Comparison of ENCODE assay signal across 18 cellular contexts in the genomic region with DNA sequence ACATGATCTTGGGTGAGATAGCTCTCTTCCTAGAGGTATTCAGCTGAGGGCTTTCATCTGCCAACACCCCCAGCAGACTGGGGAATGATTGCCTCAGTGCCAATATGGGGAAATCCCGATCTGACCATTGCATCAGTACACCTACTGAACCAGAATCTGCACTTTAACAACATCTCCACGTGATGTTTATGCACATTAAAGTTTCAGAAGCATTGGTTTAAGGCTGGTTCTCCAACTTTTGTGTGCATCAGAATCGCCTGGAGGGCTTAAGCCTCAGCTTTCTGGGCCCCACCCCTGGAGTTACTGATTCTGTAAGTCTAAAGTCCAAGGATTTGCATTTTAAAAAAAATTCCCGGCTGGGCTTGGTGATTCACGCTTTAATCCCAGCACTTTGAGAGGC.
DNase-seq lines count a peak whose midpoint lies in the region; ATAC-seq and TF ChIP-seq lines count a peak whose summit lies in the region.
"Had no signal": no experiment of that assay in that cellular context is flagged by ENCODE, and none has a peak within 500 bp of the region (broad histone marks: within the 10 kb centered on the region; RNA-seq: fewer than 3 reads in every experiment).

No MANE protein-coding gene starts in this region.

- H3K9me3 Mint-ChIP-seq in MCF 10A (ENCODE audit: unreplicated experiment) (no peaks in the 10 kb centered on the region), CD14-positive monocyte (peaks cover 0 to 2% (median 0%) of the 10 kb centered on the region in 7 donors)
- H3K9me3 Mint-ChIP-seq: activated naive CD4-positive, alpha-beta T cell treated with anti-CD3 and anti-CD28 coated beads, Interleukin-2, amount 50 U/mL, for 24 hours; CD8-positive, alpha-beta T cell; mesothelial cell of epicardium; stimulated activated naive CD8-positive, alpha-beta T cell treated with anti-CD3 and anti-CD28 coated beads, Interleukin-15, Interleukin-2, amounts not matched to agents 100 ng/mL and 50 ng/mL, for 24 hours had no signal

- WGBS in hepatocyte (ENCODE audit: low lambda C conversion rate, missing lambda C conversion rate) = 46% methylated on average over 5 of the region's 5 CpGs

- H3K27ac ChIP-seq in breast epithelium = no peak overlapping the region
- H3K27ac ChIP-seq in SJCRH30 = peak overlapping the region; percentile 31
- H3K27ac ChIP-seq in hepatocyte = peak overlapping the region; percentile 76

- no TSS peak for BruUV-seq in MCF 10A (replicated peaks; lab: Mats Ljungman, UMichigan)

- H3K79me2 ChIP-seq in hepatocyte = no peaks in the 10 kb centered on the region

- DNase-seq in MCF 10A (ENCODE audit: unreplicated experiment) = peak; percentile 57
- DNase-seq in breast epithelium (ENCODE audit: low spot score in 2 of 2) = no peak
- DNase-seq in SJCRH30 = peak; percentile 25 to 52
- DNase-seq in hepatocyte (ENCODE audit: low spot score) = peak; percentile 87
- no peak for DNase-seq in NOMO-1 treated with dmso at 0.1 percent for 144 hours (lab: John Stamatoyannopoulos, UW; ENCODE audit: unreplicated experiment)
- DNase-seq in CD14-positive monocyte (ENCODE audit: low spot score) = no peak
- DNase-seq: activated CD4-positive, alpha-beta T cell treated with anti-CD3 and anti-CD28 coated beads for 48 hours; CD8-positive, alpha-beta T cell; effector memory CD4-positive, alpha-beta T cell; foreskin melanocyte; NCI-H187; NCI-H510A treated with DMSO at 0.1 percent for 48 hours had no signal

- H3K27me3 ChIP-seq in breast epithelium (no peaks in the 10 kb centered on the region), SJCRH30 (no peaks in the 10 kb centered on the region), hepatocyte (no peaks in the 10 kb centered on the region)

- H3K9me3 ChIP-seq in breast epithelium (no peaks in the 10 kb centered on the region), SJCRH30 (replicated peaks) (no peaks in the 10 kb centered on the region), hepatocyte (ENCODE audit: low read depth) (no peaks in the 10 kb centered on the region)

- no peak overlapping the region for H2AFZ ChIP-seq in hepatocyte

- H3K27me3 Mint-ChIP-seq in MCF 10A (ENCODE audit: insufficient read depth, unreplicated experiment) = no peaks in the 10 kb centered on the region
- peaks cover 0 to 6% (median 5%) of the 10 kb centered on the region in 3 donors for H3K27me3 Mint-ChIP-seq in CD14-positive monocyte (ENCODE audit: low read depth in 3 of 3)
- H3K27me3 Mint-ChIP-seq: stimulated activated naive CD8-positive, alpha-beta T cell treated with anti-CD3 and anti-CD28 coated beads, Interleukin-15, Interleukin-2, amounts not matched to agents 100 ng/mL and 50 ng/mL, for 24 hours had no signal

- no peak for TF ChIP-seq POLR2A in breast epithelium (IDR thresholded peaks at IDR 0.05)

- CTCF ChIA-PET in MCF 10A (lab: Yijun Ruan, JAX) = no interaction called here

- H3K27ac Mint-ChIP-seq in MCF 10A (ENCODE audit: low read depth, unreplicated experiment) (no peak overlapping the region), CD14-positive monocyte (no peak overlapping the region)
- H3K27ac Mint-ChIP-seq: activated naive CD4-positive, alpha-beta T cell treated with anti-CD3 and anti-CD28 coated beads, Interleukin-2, amount 50 U/mL, for 24 hours; CD8-positive, alpha-beta T cell; mesothelial cell of epicardium; stimulated activated naive CD8-positive, alpha-beta T cell treated with anti-CD3 and anti-CD28 coated beads, Interleukin-15, Interleukin-2, amounts not matched to agents 100 ng/mL and 50 ng/mL, for 24 hours had no signal

- H3K36me3 Mint-ChIP-seq in MCF 10A (ENCODE audit: insufficient read depth, unreplicated experiment) (no peaks in the 10 kb centered on the region), CD14-positive monocyte (no peaks in the 10 kb centered on the region)
- H3K36me3 Mint-ChIP-seq: activated naive CD4-positive, alpha-beta T cell treated with anti-CD3 and anti-CD28 coated beads, Interleukin-2, amount 50 U/mL, for 24 hours; CD8-positive, alpha-beta T cell; mesothelial cell of epicardium had no signal

- H3K4me3 ChIP-seq in breast epithelium (no peak overlapping the region), SJCRH30 (peak overlapping the region; percentile 18; the same call in 1 of the 2 replicates), hepatocyte (no peak overlapping the region)

- H3K4me3 Mint-ChIP-seq in MCF 10A (ENCODE audit: unreplicated experiment) = no peak overlapping the region
- no peak overlapping the region for H3K4me3 Mint-ChIP-seq in CD14-positive monocyte
- H3K4me3 Mint-ChIP-seq: activated naive CD4-positive, alpha-beta T cell treated with anti-CD3 and anti-CD28 coated beads, Interleukin-2, amount 50 U/mL, for 24 hours; CD8-positive, alpha-beta T cell; mesothelial cell of epicardium; stimulated activated naive CD8-positive, alpha-beta T cell treated with anti-CD3 and anti-CD28 coated beads, Interleukin-15, Interleukin-2, amounts not matched to agents 100 ng/mL and 50 ng/mL, for 24 hours had no signal

- ATAC-seq in GM21390 (IDR thresholded peaks at IDR 0.05; ENCODE audit: unreplicated experiment) = no peak
- no peak for ATAC-seq in HG02852 (IDR thresholded peaks at IDR 0.05; ENCODE audit: unreplicated experiment)
- ATAC-seq: CD8-positive, alpha-beta T cell; Right ventricle myocardium inferior had no signal

- no peaks in the 10 kb centered on the region for H3K9me2 ChIP-seq in hepatocyte (replicated peaks; ENCODE audit: insufficient read depth)

- H3K4me1 ChIP-seq in breast epithelium = no peaks in the 10 kb centered on the region
- H3K4me1 ChIP-seq in SJCRH30 = peaks cover 18% of the 10 kb centered on the region
- H3K4me1 ChIP-seq in hepatocyte (ENCODE audit: insufficient read depth) = peaks cover 11% of the 10 kb centered on the region

- H3K36me3 ChIP-seq in breast epithelium = no peaks in the 10 kb centered on the region
- H3K36me3 ChIP-seq in SJCRH30 = no peaks in the 10 kb centered on the region
- no peaks in the 10 kb centered on the region for H3K36me3 ChIP-seq in hepatocyte (replicated peaks; ENCODE audit: insufficient read depth, low read depth)

- POLR2A ChIA-PET in MCF 10A (lab: Yijun Ruan, JAX) = interaction anchor here (1.2 kb wide), 1 partner anchor 123 kb away, joined by 3 read pairs; no protein-coding TSS in a partner anchor

- intact Hi-C loops in MCF 10A (cut with micrococcal nuclease) = no loop called here
- intact Hi-C loops in breast epithelium (cut with DNase I; ENCODE audit: low total_unique reads) = no loop called here
- intact Hi-C loops in CD14-positive monocyte (cut with micrococcal nuclease) = no loop called here

- H3K4me1 Mint-ChIP-seq in MCF 10A (ENCODE audit: insufficient read depth, unreplicated experiment) (no peaks in the 10 kb centered on the region), CD14-positive monocyte (peaks cover 3% of the 10 kb centered on the region)
- H3K4me1 Mint-ChIP-seq: activated naive CD4-positive, alpha-beta T cell treated with anti-CD3 and anti-CD28 coated beads, Interleukin-2, amount 50 U/mL, for 24 hours had no signal

- TF ChIP-seq CTCF in MCF 10A (IDR thresholded peaks at IDR 0.05; ENCODE audit: unreplicated experiment) (no peak), breast epithelium (IDR thresholded peaks at IDR 0.05) (no peak), hepatocyte (IDR thresholded peaks at IDR 0.05; ENCODE audit: poor library complexity) (no peak), CD14-positive monocyte (IDR thresholded peaks at IDR 0.05) (no peak)

- H3K4me2 ChIP-seq in hepatocyte = peak overlapping the region; percentile 17

- no peaks in the 10 kb centered on the region for H4K20me1 ChIP-seq in hepatocyte (ENCODE audit: insufficient read depth, poor library complexity, severe bottlenecking)

Comparison
In these comparisons a context has a peak if more than half of its experiments do, and no peak if none do; other contexts are left out.
1. DNase-seq: peak in MCF 10A (single experiment), SJCRH30 (2 of 2) and hepatocyte (single experiment); none in breast epithelium (0 of 2), NOMO-1 treated with dmso at 0.1 percent for 144 hours (single experiment) and CD14-positive monocyte (single experiment).
2. H3K27ac ChIP-seq: peak in SJCRH30 (single experiment) and hepatocyte (single experiment); none in breast epithelium (0 of 2).